10 cellular contexts compared by ENCODE assay signal in the genomic region with DNA sequence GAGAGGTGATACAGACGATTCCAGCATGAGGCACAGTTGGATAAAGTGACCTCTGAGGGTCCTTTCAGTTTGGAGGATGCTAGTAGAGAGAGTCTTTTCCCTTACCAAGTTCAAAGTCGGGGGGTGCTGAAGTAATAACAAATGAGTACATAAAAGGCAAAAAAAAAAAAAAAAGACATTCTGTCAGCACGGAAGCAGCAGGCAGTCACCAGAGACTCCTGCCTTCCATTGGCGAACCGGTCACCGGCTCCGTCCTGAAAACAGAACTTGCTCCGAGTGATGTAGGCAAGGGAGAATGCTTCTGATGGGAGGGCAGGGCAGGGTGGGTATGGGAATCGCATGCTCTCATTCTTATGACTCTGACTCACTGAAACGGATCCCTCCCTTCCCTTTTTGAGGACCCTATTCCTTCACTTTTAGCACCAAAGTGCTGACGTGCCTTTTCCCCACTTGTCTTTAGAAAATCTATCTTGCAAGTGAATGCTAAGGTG.
DNase-seq lines count a peak whose midpoint lies in the region; ATAC-seq and TF ChIP-seq lines count a peak whose summit lies in the region.
"Had no signal": no experiment of that assay in that cellular context is flagged by ENCODE, and none has a peak within 500 bp of the region (broad histone marks: within the 10 kb centered on the region; RNA-seq: fewer than 3 reads in every experiment).

No MANE protein-coding gene starts in this region.

- H3K27ac ChIP-seq in mammary epithelial cell (ENCODE audit: insufficient read depth, low read depth, low read length), result peak overlapping the region; percentile 84
- H3K27ac ChIP-seq in lung (ENCODE audit: low read depth in 1 of 2, low read length in 1 of 2), result no peak overlapping the region
- no peak overlapping the region for H3K27ac ChIP-seq in sigmoid colon

- H3K9me3 ChIP-seq in mammary epithelial cell (replicated peaks; ENCODE audit: insufficient read depth, low read length) (no peaks in the 10 kb centered on the region), lung (ENCODE audit: control insufficient read depth in 2 of 2, insufficient read depth in 1 of 2, low read length in 1 of 2) (no peaks in the 10 kb centered on the region), sigmoid colon (no peaks in the 10 kb centered on the region)

- no TSS peak for BruUV-seq in mammary epithelial cell (replicated peaks; lab: Mats Ljungman, UMichigan)

- H3K9ac ChIP-seq in mammary epithelial cell (ENCODE audit: insufficient read depth, low read length), result peak overlapping the region; percentile 73

- peak overlapping the region; percentile 74 for H3K4me2 ChIP-seq in mammary epithelial cell (ENCODE audit: insufficient read depth, low read depth, low read length)

- no peaks in the 10 kb centered on the region for H3K36me3 Mint-ChIP-seq in activated naive CD4-positive, alpha-beta T cell treated with anti-CD3 and anti-CD28 coated beads, Interleukin-2, amount 50 U/mL, for 72 hours

- WGBS in mammary epithelial cell (ENCODE audit: low coverage, missing lambda C conversion rate), result 0% methylated on average over 1 of the region's 11 CpGs
- 34 to 52% methylated on average over 11 of the region's 11 CpGs for WGBS in lung, 2 donors
- WGBS in sigmoid colon, 2 donors, result 49 to 70% methylated on average over 11 of the region's 11 CpGs

- no peaks in the 10 kb centered on the region for H3K27me3 ChIP-seq in mammary epithelial cell (ENCODE audit: insufficient read depth, low read length)
- no peaks in the 10 kb centered on the region for H3K27me3 ChIP-seq in lung (ENCODE audit: control insufficient read depth, insufficient read depth)
- H3K27me3 ChIP-seq in sigmoid colon, result peaks cover 0 to 6% (median 0%) of the 10 kb centered on the region in 3 donors

- TF ChIP-seq EP300 in sigmoid colon (IDR thresholded peaks at IDR 0.05), result no peak

- in situ Hi-C loops in mammary epithelial cell (cut with MboI; ENCODE audit: low sequenced_read_pairs in 2 of 2), result no loop called here

- peak overlapping the region; percentile 75 for H2AFZ ChIP-seq in mammary epithelial cell (ENCODE audit: low read depth, low read length)

- no peak overlapping the region for H3K27ac Mint-ChIP-seq in activated naive CD4-positive, alpha-beta T cell treated with anti-CD3 and anti-CD28 coated beads, Interleukin-2, amount 50 U/mL, for 72 hours

- no peaks in the 10 kb centered on the region for H3K79me2 ChIP-seq in mammary epithelial cell (ENCODE audit: insufficient read depth, low read length)

- H4K20me1 ChIP-seq in mammary epithelial cell (ENCODE audit: insufficient read depth, low read length), result no peaks in the 10 kb centered on the region

- intact Hi-C loops in mammary epithelial cell (cut with micrococcal nuclease), result no loop called here
- intact Hi-C loops in sigmoid colon (cut with DNase I), result no loop called here

- dilution Hi-C loops in mammary epithelial cell (cut with HindIII; ENCODE audit: low sequenced_read_pairs), result no loop called here

- peaks cover 40% of the 10 kb centered on the region for H3K4me1 ChIP-seq in mammary epithelial cell (ENCODE audit: insufficient read depth, low read length)
- H3K4me1 ChIP-seq in lung (ENCODE audit: control insufficient read depth in 2 of 2, insufficient read depth in 2 of 2, low read length in 2 of 2), result peaks cover 0 to 6% of the 10 kb centered on the region in 2 donors
- no peaks in the 10 kb centered on the region for H3K4me1 ChIP-seq in sigmoid colon

- DNase-seq in AG08395 (ENCODE audit: low spot score) (peak; percentile 79), HS-5 (ENCODE audit: low read depth) (peak; percentile 69), mammary epithelial cell (peak; percentile 79), lung (ENCODE audit: low spot score) (no peak), sigmoid colon (no peak)
- no peak for DNase-seq in activated naive CD4-positive, alpha-beta T cell treated with anti-CD3 and anti-CD28 coated beads, Interleukin-2, amount 50 U/mL, for 72 hours (ENCODE audit: low spot score in 2 of 2)
- DNase-seq: foreskin melanocyte; stimulated activated CD4-positive, alpha-beta T cell treated with anti-CD3 and anti-CD28 coated beads, Interleukin-4, amount 100 ng/mL, for 24 hours had no signal

- H3K4me3 ChIP-seq in mammary epithelial cell (replicated peaks in 1 of 3; ENCODE audit: insufficient read depth in 1 of 3, low read depth in 2 of 3, low read length in 3 of 3), result peak overlapping the region; percentile 6 to 36 (median 14)
- no peak overlapping the region for H3K4me3 ChIP-seq in lung
- H3K4me3 ChIP-seq in sigmoid colon, result no peak overlapping the region

- TF ChIP-seq CTCF in mammary epithelial cell (conservative IDR thresholded peaks at IDR 0.05 in 1 of 2, IDR thresholded peaks at IDR 0.05 in 1 of 2; ENCODE audit: extremely low read depth in 1 of 2, insufficient read depth in 1 of 2, low read depth in 1 of 2, low read length in 2 of 2), result no peak
- no peak for TF ChIP-seq CTCF in lung (IDR thresholded peaks at IDR 0.05; ENCODE audit: control extremely low read depth, extremely low read depth)
- TF ChIP-seq CTCF in sigmoid colon (IDR thresholded peaks at IDR 0.05), result no peak

- H3K36me3 ChIP-seq in mammary epithelial cell (ENCODE audit: insufficient read depth, low read length) (no peaks in the 10 kb centered on the region), lung (ENCODE audit: control insufficient read depth in 2 of 2, insufficient read depth in 2 of 2, low read length in 2 of 2) (no peaks in the 10 kb centered on the region), sigmoid colon (no peaks in the 10 kb centered on the region)

- H3K9me3 Mint-ChIP-seq in activated naive CD4-positive, alpha-beta T cell treated with anti-CD3 and anti-CD28 coated beads, Interleukin-2, amount 50 U/mL, for 72 hours, result no peaks in the 10 kb centered on the region

- no peak for TF ChIP-seq POLR2A in sigmoid colon (IDR thresholded peaks at IDR 0.05)

- CTCF ChIA-PET in mammary epithelial cell (lab: Charles Lee; ENCODE audit: low non-redundant PET), result no interaction called here

- peak; percentile 58 for ATAC-seq in lung (ENCODE audit: insufficient read depth, low FRiP score)
- ATAC-seq in activated naive CD4-positive, alpha-beta T cell treated with anti-CD3 and anti-CD28 coated beads, Interleukin-2, amount 50 U/mL, for 72 hours, result no peak
- no peak for ATAC-seq in HG03139 (IDR thresholded peaks at IDR 0.05; ENCODE audit: unreplicated experiment)
- ATAC-seq in HG02938 (IDR thresholded peaks at IDR 0.05; ENCODE audit: unreplicated experiment), result no peak

Comparison
In these comparisons a context has a peak if more than half of its experiments do, and no peak if none do; other contexts are left out.
1. DNase-seq: peak in AG08395 (single experiment), HS-5 (single experiment) and mammary epithelial cell (single experiment); none in lung (single experiment), sigmoid colon (single experiment) and activated naive CD4-positive, alpha-beta T cell treated with anti-CD3 and anti-CD28 coated beads, Interleukin-2, amount 50 U/mL, for 72 hours (0 of 2).
2. H3K4me3 ChIP-seq: peak in mammary epithelial cell (3 of 3); none in lung (single experiment) and sigmoid colon (0 of 4).